In the genomic region with DNA sequence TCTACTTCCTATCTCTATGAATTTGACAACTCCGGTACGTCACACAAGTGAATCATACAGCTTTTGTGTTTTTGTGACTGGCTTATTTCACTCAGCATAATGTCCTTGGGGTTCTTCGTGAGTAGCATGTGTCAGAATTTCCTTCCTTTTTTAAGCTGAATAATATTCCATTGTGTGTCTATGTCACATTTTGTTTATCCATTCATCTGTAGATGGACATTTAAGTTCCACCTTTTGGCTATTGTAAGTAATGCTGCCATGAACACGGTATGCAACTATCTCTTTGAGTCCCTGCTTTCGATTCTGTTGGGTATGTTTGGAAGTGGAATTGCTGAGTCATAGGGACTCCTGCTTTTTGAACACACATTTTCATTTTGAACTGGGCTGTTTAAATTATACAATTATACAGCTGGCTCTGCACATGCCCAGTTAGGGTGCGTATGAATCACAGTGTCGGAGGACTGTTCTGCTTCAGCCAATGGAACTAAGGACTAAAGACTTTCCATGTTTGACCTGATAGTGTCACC, we compare ENCODE assay signal across 12 cellular contexts. TPM values are rescaled to one million over a fixed set of nuclear protein-coding genes. Genes with fewer than 3 reads are reported as not detected.
DNase-seq lines count a peak whose midpoint lies in the region; ATAC-seq and TF ChIP-seq lines count a peak whose summit lies in the region.
"Had no signal": no experiment of that assay in that cellular context is flagged by ENCODE, and none has a peak within 500 bp of the region (broad histone marks: within the 10 kb centered on the region; RNA-seq: fewer than 3 reads in every experiment).

No MANE protein-coding gene starts in this region.

- peaks cover 4% of the 10 kb centered on the region for H3K4me1 Mint-ChIP-seq in activated T-cell treated with anti-CD3 and anti-CD28 coated beads, Interleukin-2, amount 50 U/mL, for 4 hours (ENCODE audit: low read depth)
- peaks cover 4% of the 10 kb centered on the region for H3K4me1 Mint-ChIP-seq in T-helper 2 cell treated with Interferon-gamma antibody and Interleukin-4, amounts not matched to agents 5 μg/mL and 100 μg/mL, for 36 hours (ENCODE audit: low read depth)
- peaks cover 18% of the 10 kb centered on the region for H3K4me1 Mint-ChIP-seq in stimulated activated naive CD8-positive, alpha-beta T cell treated with anti-CD3 and anti-CD28 coated beads, Interleukin-15, amount 100 ng/mL, for 72 hours

- H3K27me3 Mint-ChIP-seq in activated T-cell treated with anti-CD3 and anti-CD28 coated beads, Interleukin-2, amount 50 U/mL, for 4 hours (ENCODE audit: low read depth): peaks cover 13% of the 10 kb centered on the region
- H3K27me3 Mint-ChIP-seq in T-helper 2 cell treated with Interferon-gamma antibody and Interleukin-4, amounts not matched to agents 5 μg/mL and 100 μg/mL, for 36 hours (ENCODE audit: low read depth): peaks cover 6% of the 10 kb centered on the region
- peaks cover 20% of the 10 kb centered on the region for H3K27me3 Mint-ChIP-seq in stimulated activated naive CD8-positive, alpha-beta T cell treated with anti-CD3 and anti-CD28 coated beads, Interleukin-15, amount 100 ng/mL, for 72 hours

- intact Hi-C loops in thyroid gland (cut with DNase I): no loop called here

- H3K27ac ChIP-seq in Peyer's patch (no peak overlapping the region), thyroid gland (no peak overlapping the region)
- H3K27ac ChIP-seq: BLaER1 treated with 17β-estradiol and CSF1 and Interleukin-3, amounts not matched to agents 10 nM and 100 nM had no signal

- DNase-seq in activated T-cell treated with anti-CD3 and anti-CD28 coated beads, Interleukin-2, amount 50 U/mL, for 4 hours: no peak
- DNase-seq in activated T-cell treated with anti-CD3 and anti-CD28 coated beads for 4 hours (no peak), fibroblast of peridontal ligament (ENCODE audit: extremely low read depth) (peak; percentile 82), Peyer's patch (no peak), thyroid gland (no peak), middle frontal gyrus (ENCODE audit: extremely low spot score, low spot score) (no peak)
- peak; percentile 33 for DNase-seq in T-helper 2 cell treated with Interferon-gamma antibody and Interleukin-4, amounts not matched to agents 5 μg/mL and 100 μg/mL, for 36 hours (ENCODE audit: low spot score)
- DNase-seq in stimulated activated naive CD8-positive, alpha-beta T cell treated with anti-CD3 and anti-CD28 coated beads, Interleukin-15, amount 100 ng/mL, for 72 hours: no peak

- peak; percentile 44 to 50 for ATAC-seq in activated T-cell treated with anti-CD3 and anti-CD28 coated beads, Interleukin-2, amount 50 U/mL, for 4 hours
- peak; percentile 53 for ATAC-seq in stimulated activated naive CD8-positive, alpha-beta T cell treated with anti-CD3 and anti-CD28 coated beads, Interleukin-15, amount 100 ng/mL, for 72 hours

- no peak for TF ChIP-seq CTCF in Peyer's patch (IDR thresholded peaks at IDR 0.05)
- TF ChIP-seq CTCF in thyroid gland (IDR thresholded peaks at IDR 0.05): no peak

- no peak overlapping the region for H3K4me3 Mint-ChIP-seq in activated T-cell treated with anti-CD3 and anti-CD28 coated beads, Interleukin-2, amount 50 U/mL, for 4 hours
- H3K4me3 Mint-ChIP-seq in T-helper 2 cell treated with Interferon-gamma antibody and Interleukin-4, amounts not matched to agents 5 μg/mL and 100 μg/mL, for 36 hours: no peak overlapping the region
- H3K4me3 Mint-ChIP-seq in stimulated activated naive CD8-positive, alpha-beta T cell treated with anti-CD3 and anti-CD28 coated beads, Interleukin-15, amount 100 ng/mL, for 72 hours: no peak overlapping the region

- H3K9me3 Mint-ChIP-seq in activated T-cell treated with anti-CD3 and anti-CD28 coated beads, Interleukin-2, amount 50 U/mL, for 4 hours: no peaks in the 10 kb centered on the region
- no peaks in the 10 kb centered on the region for H3K9me3 Mint-ChIP-seq in T-helper 2 cell treated with Interferon-gamma antibody and Interleukin-4, amounts not matched to agents 5 μg/mL and 100 μg/mL, for 36 hours
- H3K9me3 Mint-ChIP-seq in stimulated activated naive CD8-positive, alpha-beta T cell treated with anti-CD3 and anti-CD28 coated beads, Interleukin-15, amount 100 ng/mL, for 72 hours: no peaks in the 10 kb centered on the region

- no peaks in the 10 kb centered on the region for H3K27me3 ChIP-seq in Peyer's patch
- no peaks in the 10 kb centered on the region for H3K27me3 ChIP-seq in thyroid gland
- H3K27me3 ChIP-seq: BLaER1 treated with 17β-estradiol and CSF1 and Interleukin-3, amounts not matched to agents 10 nM and 100 nM had no signal

- WGBS in thyroid gland, 2 donors: 75 to 83% methylated on average over 7 of the region's 7 CpGs

- H3K4me1 ChIP-seq in Peyer's patch (no peaks in the 10 kb centered on the region), thyroid gland (no peaks in the 10 kb centered on the region)

- no peak overlapping the region for H3K27ac Mint-ChIP-seq in T-helper 2 cell treated with Interferon-gamma antibody and Interleukin-4, amounts not matched to agents 5 μg/mL and 100 μg/mL, for 36 hours
- no peak overlapping the region for H3K27ac Mint-ChIP-seq in stimulated activated naive CD8-positive, alpha-beta T cell treated with anti-CD3 and anti-CD28 coated beads, Interleukin-15, amount 100 ng/mL, for 72 hours

- no peak overlapping the region for H3K4me3 ChIP-seq in Peyer's patch
- no peak overlapping the region for H3K4me3 ChIP-seq in thyroid gland (replicated peaks in 1 of 3)
- H3K4me3 ChIP-seq: BLaER1 treated with 17β-estradiol and CSF1 and Interleukin-3, amounts not matched to agents 10 nM and 100 nM; lung had no signal

- H3K36me3 ChIP-seq in Peyer's patch: no peaks in the 10 kb centered on the region
- H3K36me3 ChIP-seq in thyroid gland: no peaks in the 10 kb centered on the region
- H3K36me3 ChIP-seq: BLaER1 treated with 17β-estradiol and CSF1 and Interleukin-3, amounts not matched to agents 10 nM and 100 nM had no signal

- no peak for TF ChIP-seq POLR2A in Peyer's patch (IDR thresholded peaks at IDR 0.05)
- TF ChIP-seq POLR2A in thyroid gland (IDR thresholded peaks at IDR 0.05): no peak

- no peaks in the 10 kb centered on the region for H3K36me3 Mint-ChIP-seq in activated T-cell treated with anti-CD3 and anti-CD28 coated beads, Interleukin-2, amount 50 U/mL, for 4 hours (ENCODE audit: insufficient read depth)
- no peaks in the 10 kb centered on the region for H3K36me3 Mint-ChIP-seq in T-helper 2 cell treated with Interferon-gamma antibody and Interleukin-4, amounts not matched to agents 5 μg/mL and 100 μg/mL, for 36 hours (ENCODE audit: low read depth)

- no peaks in the 10 kb centered on the region for H3K9me3 ChIP-seq in Peyer's patch
- no peaks in the 10 kb centered on the region for H3K9me3 ChIP-seq in thyroid gland
- H3K9me3 ChIP-seq: BLaER1 treated with 17β-estradiol and CSF1 and Interleukin-3, amounts not matched to agents 10 nM and 100 nM had no signal

RNA-seq across cellular contexts. Expression of gene C13orf42, which starts 43.0 kb away (rescaled TPM):
- total RNA-seq in activated T-cell treated with anti-CD3 and anti-CD28 coated beads, Interleukin-2, amount 50 U/mL, for 4 hours: not detected
- total RNA-seq in Peyer's patch: not detected
- total RNA-seq in thyroid gland: not detected
- total RNA-seq: OCI-LY7, skeletal muscle tissue had no signal

Comparison
In these comparisons a context has a peak if more than half of its experiments do, and no peak if none do; other contexts are left out.
1. DNase-seq: peak in T-helper 2 cell treated with Interferon-gamma antibody and Interleukin-4, amounts not matched to agents 5 μg/mL and 100 μg/mL, for 36 hours (single experiment) and fibroblast of peridontal ligament (single experiment); none in activated T-cell treated with anti-CD3 and anti-CD28 coated beads, Interleukin-2, amount 50 U/mL, for 4 hours (single experiment), activated T-cell treated with anti-CD3 and anti-CD28 coated beads for 4 hours (single experiment), stimulated activated naive CD8-positive, alpha-beta T cell treated with anti-CD3 and anti-CD28 coated beads, Interleukin-15, amount 100 ng/mL, for 72 hours (0 of 2), Peyer's patch (0 of 3), thyroid gland (0 of 2) and middle frontal gyrus (single experiment).